19 cellular contexts compared by ENCODE assay signal in genomic region chr9:98329281-98329680, GRCh38.
"Had no signal": no experiment of that assay in that cellular context is flagged by ENCODE, and none has a peak within 500 bp of the region (broad histone marks: within the 10 kb centered on the region; RNA-seq: fewer than 3 reads in every experiment).

No MANE protein-coding gene starts in this region.

- H3K9ac ChIP-seq: neural progenitor cell had no signal

- H3K4me3 ChIP-seq: heart right ventricle, lower lobe of right lung, neural progenitor cell, thoracic aorta, upper lobe of left lung had no signal

- H3K27me3 ChIP-seq: neural progenitor cell, upper lobe of left lung had no signal

- H3K4me1 ChIP-seq: heart right ventricle, neural progenitor cell had no signal

- H3K4me2 ChIP-seq: neural progenitor cell had no signal

- DNase-seq: activated CD4-positive, alpha-beta memory T cell treated with anti-CD3 and anti-CD28 coated beads for 36 hours; activated CD4-positive, alpha-beta T cell treated with anti-CD3 and anti-CD28 coated beads for 48 hours; activated naive CD4-positive, alpha-beta T cell; activated naive CD8-positive, alpha-beta T cell treated with anti-CD3 and anti-CD28 coated beads for 36 hours; activated T-cell treated with anti-CD3 and anti-CD28 coated beads, Interleukin-2, amount 50 U/mL, for 1 hour; effector memory CD8-positive, alpha-beta T cell; heart right ventricle; kidney; lower lobe of right lung; naive thymus-derived CD4-positive, alpha-beta T cell; stimulated activated CD4-positive, alpha-beta T cell treated with anti-CD3 and anti-CD28 coated beads, Interleukin-4, amount 100 ng/mL, for 1 hour; stimulated activated naive CD4-positive, alpha-beta T cell; upper lobe of left lung had no signal

- H3K27ac ChIP-seq: epithelial cell of prostate, heart right ventricle, lower lobe of right lung, neural progenitor cell, thoracic aorta, upper lobe of left lung had no signal

- H2AFZ ChIP-seq: neural progenitor cell had no signal

- H3K36me3 ChIP-seq: heart right ventricle, lower lobe of right lung, neural progenitor cell, thoracic aorta, upper lobe of left lung had no signal

- FAIRE-seq: astrocyte, colon, kidney had no signal

- ATAC-seq: activated T-helper 17 cell treated with anti-CD3 and anti-CD28 coated beads, Interleukin-2, amount 50 U/mL, for 72 hours; effector memory CD8-positive, alpha-beta T cell; heart right ventricle; lower lobe of right lung; naive thymus-derived CD4-positive, alpha-beta T cell had no signal

- H3K9me3 ChIP-seq: heart right ventricle, lower lobe of right lung, thoracic aorta, upper lobe of left lung had no signal
